In genomic region chr11:32433249-32434115, GRCh38 we compare ENCODE assay signal across 10 cellular contexts. TPM values are rescaled to one million over a fixed set of nuclear protein-coding genes. Genes with fewer than 3 reads are reported as not detected.
DNase-seq lines count a peak whose midpoint lies in the region; ATAC-seq lines count a peak whose summit lies in the region.
"Had no signal": no experiment of that assay in that cellular context is flagged by ENCODE, and none has a peak within 500 bp of the region (broad histone marks: within the 10 kb centered on the region; RNA-seq: fewer than 3 reads in every experiment).

No MANE protein-coding gene starts in this region.

- H3K4me3 ChIP-seq in right cardiac atrium (ENCODE audit: low read length) (peak overlapping the region; percentile 52), skeletal muscle tissue (ENCODE audit: low read length in 3 of 3) (peak overlapping the region in 2 of 3 donors; percentile 14 to 45)

- H3K27ac ChIP-seq in right cardiac atrium (ENCODE audit: low read length) (peak overlapping the region; percentile 72), skeletal muscle tissue (ENCODE audit: low read depth, low read length) (no peak overlapping the region)

- no peaks in the 10 kb centered on the region for H3K36me3 ChIP-seq in ES-I3 (ENCODE audit: insufficient read depth, low read length)
- H3K36me3 ChIP-seq in skeletal muscle tissue (ENCODE audit: control insufficient read depth in 3 of 3, insufficient read depth in 3 of 3, low read length in 3 of 3), result no peaks in the 10 kb centered on the region

- H3K9me3 ChIP-seq in ES-I3 (ENCODE audit: control insufficient read depth, insufficient read depth, low read length) (no peaks in the 10 kb centered on the region), right cardiac atrium (ENCODE audit: control insufficient read depth, low read length) (no peaks in the 10 kb centered on the region), skeletal muscle tissue (ENCODE audit: control insufficient read depth in 3 of 3, low read length in 3 of 3) (no peaks in the 10 kb centered on the region)

- H3K9ac ChIP-seq in ES-I3 (ENCODE audit: low read depth, low read length) (peak overlapping the region; percentile 31; the same call in 1 of the 2 replicates), skeletal muscle tissue (ENCODE audit: low read depth in 1 of 3, low read length in 3 of 3) (no peak overlapping the region)

- ATAC-seq in right cardiac atrium, result no peak

- 14% methylated on average over 54 of the region's 54 CpGs for WGBS in right cardiac atrium

- intact Hi-C loops in right cardiac atrium (cut with DNase I), result loop anchor here in 1 of 4 donors (10.0 kb wide), 1 partner anchor 151 kb away; the partner anchor contains the start of gene EIF3M

- DNase-seq in OCI-M1 (lab: John Stamatoyannopoulos, UW) (peak; percentile 75), right cardiac atrium (no peak), T1000 (lab: John Stamatoyannopoulos, UW) (no peak), NCI-H446 (lab: John Stamatoyannopoulos, UW) (no peak), NK-92 (lab: John Stamatoyannopoulos, UW; ENCODE audit: unreplicated experiment) (no peak), NCI-H748 treated with DMSO at 0.1 percent for 48 hours (lab: John Stamatoyannopoulos, UW) (no peak)
- DNase-seq: NCI-H2227 treated with DMSO at 0.1 percent for 48 hours had no signal

- H3K27me3 ChIP-seq in right cardiac atrium (ENCODE audit: control insufficient read depth, insufficient read depth), result no peaks in the 10 kb centered on the region
- H3K27me3 ChIP-seq in skeletal muscle tissue (ENCODE audit: control insufficient read depth in 3 of 3, insufficient read depth in 3 of 3, low read length in 3 of 3), result peaks cover 88 to 93% (median 89%) of the 10 kb centered on the region in 3 donors

- H3K4me1 ChIP-seq in ES-I3 (ENCODE audit: insufficient read depth, low read length) (peaks cover 1% of the 10 kb centered on the region), right cardiac atrium (ENCODE audit: control insufficient read depth, insufficient read depth, low read length) (no peaks in the 10 kb centered on the region), skeletal muscle tissue (ENCODE audit: control insufficient read depth in 3 of 3, insufficient read depth in 3 of 3, low read length in 3 of 3) (peaks cover 3 to 15% (median 5%) of the 10 kb centered on the region in 3 donors)

RNA-seq across cellular contexts. Expression of gene WT1, which starts 1.9 kb away (rescaled TPM):
- 1 to 10 TPM; 1.4 to 3.0 (median 2.0) TPM for total RNA-seq in right cardiac atrium
- polyA plus RNA-seq in right cardiac atrium, result 2.0 TPM
- not detected for total RNA-seq in skeletal muscle tissue
- polyA plus RNA-seq: IgD-negative memory B cell had no signal
